ENCODE assay signal across 32 cellular contexts in genomic region chr5:41296066-41296465, GRCh38.
A peak's percentile ranks its signal among the peaks of the same experiment; 100 is the strongest.
DNase-seq lines count a peak whose midpoint lies in the region; TF ChIP-seq lines count a peak whose summit lies in the region.
"Had no signal": no experiment of that assay in that cellular context is flagged by ENCODE, and none has a peak within 500 bp of the region (broad histone marks: within the 10 kb centered on the region; RNA-seq: fewer than 3 reads in every experiment).

No MANE protein-coding gene starts in this region.

- H3K27me3 ChIP-seq in BE2C (no peaks in the 10 kb centered on the region), neural progenitor cell (no peaks in the 10 kb centered on the region)
- H3K27me3 ChIP-seq: BLaER1; BLaER1 treated with 17β-estradiol and CSF1 and Interleukin-3, amounts not matched to agents 10 nM and 100 nM had no signal

- H3K27me3 Mint-ChIP-seq in neural progenitor cell (ENCODE audit: insufficient read depth, low read depth), result no peaks in the 10 kb centered on the region
- H3K27me3 Mint-ChIP-seq: B cell; CD4-positive, alpha-beta memory T cell; CD4-positive, alpha-beta T cell; CD4-positive, CD25-positive, alpha-beta regulatory T cell; CD8-positive, alpha-beta memory T cell had no signal

- no peak overlapping the region for H3K27ac Mint-ChIP-seq in neural progenitor cell
- H3K27ac Mint-ChIP-seq: B cell; CD14-positive monocyte; CD4-positive, alpha-beta memory T cell; CD4-positive, alpha-beta T cell; CD4-positive, CD25-positive, alpha-beta regulatory T cell; CD8-positive, alpha-beta memory T cell; CD8-positive, alpha-beta T cell had no signal

- H3K36me3 ChIP-seq in BE2C, result no peaks in the 10 kb centered on the region
- no peaks in the 10 kb centered on the region for H3K36me3 ChIP-seq in neural progenitor cell
- H3K36me3 ChIP-seq: BLaER1; BLaER1 treated with 17β-estradiol and CSF1 and Interleukin-3, amounts not matched to agents 10 nM and 100 nM had no signal

- no peak for TF ChIP-seq CTCF in BE2C (IDR thresholded peaks at IDR 0.05; ENCODE audit: low read depth, low read length)
- TF ChIP-seq CTCF in neural progenitor cell (IDR thresholded peaks at IDR 0.05), result no peak

- in situ Hi-C loops in SK-MEL-5 (cut with HindIII; ENCODE audit: low pct_unique_long_range_greater_than_20kb, low sequenced_read_pairs), result no loop called here

- H3K79me2 ChIP-seq in neural progenitor cell (ENCODE audit: low read depth), result no peaks in the 10 kb centered on the region

- H3K4me1 Mint-ChIP-seq in neural progenitor cell, result no peaks in the 10 kb centered on the region
- H3K4me1 Mint-ChIP-seq: B cell; CD14-positive monocyte; CD4-positive, alpha-beta memory T cell; CD4-positive, CD25-positive, alpha-beta regulatory T cell; CD8-positive, alpha-beta memory T cell had no signal

- H3K9me3 ChIP-seq in BE2C, result no peaks in the 10 kb centered on the region
- H3K9me3 ChIP-seq in neural progenitor cell (ENCODE audit: low read depth), result no peaks in the 10 kb centered on the region
- H3K9me3 ChIP-seq: Caco-2 had no signal

- H3K4me3 ChIP-seq in BE2C (ENCODE audit: low read depth, low read length) (no peak overlapping the region), neural progenitor cell (no peak overlapping the region)
- H3K4me3 ChIP-seq: A549; BLaER1; BLaER1 treated with 17β-estradiol and CSF1 and Interleukin-3, amounts not matched to agents 10 nM and 100 nM had no signal

- H3F3A ChIP-seq in neural progenitor cell (ENCODE audit: low read depth), result no peaks in the 10 kb centered on the region

- H3K9me3 Mint-ChIP-seq in neural progenitor cell, result no peaks in the 10 kb centered on the region
- H3K9me3 Mint-ChIP-seq: CD4-positive, alpha-beta T cell; CD8-positive, alpha-beta memory T cell; CD8-positive, alpha-beta T cell had no signal

- no peak overlapping the region for H3K4me3 Mint-ChIP-seq in neural progenitor cell
- H3K4me3 Mint-ChIP-seq: B cell; CD14-positive monocyte; CD4-positive, alpha-beta memory T cell; CD4-positive, alpha-beta T cell; CD4-positive, CD25-positive, alpha-beta regulatory T cell; CD8-positive, alpha-beta memory T cell; CD8-positive, alpha-beta T cell had no signal

- no peak overlapping the region for H3K27ac ChIP-seq in neural progenitor cell
- H3K27ac ChIP-seq: 22Rv1; A549; BLaER1; BLaER1 treated with 17β-estradiol and CSF1 and Interleukin-3, amounts not matched to agents 10 nM and 100 nM; C4-2B had no signal

- H3K4me2 ChIP-seq in neural progenitor cell, result no peak overlapping the region
- H3K4me2 ChIP-seq: A549; BLaER1; BLaER1 treated with 17β-estradiol and CSF1 and Interleukin-3, amounts not matched to agents 10 nM and 100 nM had no signal

- DNase-seq in COLO829 (ENCODE audit: low spot score), result peak; percentile 43
- peak; percentile 91 for DNase-seq in SK-MEL-5 (ENCODE audit: low read depth, low spot score)
- DNase-seq in foreskin melanocyte, result peak; percentile 60
- no peak for DNase-seq in BE2C
- DNase-seq in neural progenitor cell (ENCODE audit: low spot score), result no peak
- DNase-seq in SKM-1 (lab: John Stamatoyannopoulos, UW; ENCODE audit: unreplicated experiment), result no peak
- DNase-seq: 8988T; ACHN; AML-193; C1 segment of cervical spinal cord; Caco-2; Calu3; CD4-positive, alpha-beta memory T cell; CD4-positive, alpha-beta T cell; CD4-positive, CD25-positive, alpha-beta regulatory T cell; CD8-positive, alpha-beta memory T cell; CD8-positive, alpha-beta T cell; COR-L47; DMS 273 treated with DMSO at 0.1 percent for 48 hours; DMS153; DMS53; DMS79; DMS79 treated with DMSO at 0.1 percent for 48 hours; DND-41; EL had no signal

- H3K36me3 Mint-ChIP-seq in neural progenitor cell, result no peaks in the 10 kb centered on the region
- H3K36me3 Mint-ChIP-seq: CD14-positive monocyte; CD4-positive, alpha-beta memory T cell; CD4-positive, CD25-positive, alpha-beta regulatory T cell; CD8-positive, alpha-beta memory T cell; CD8-positive, alpha-beta T cell had no signal

- H3K4me1 ChIP-seq in BE2C (no peaks in the 10 kb centered on the region), neural progenitor cell (no peaks in the 10 kb centered on the region)
- H3K4me1 ChIP-seq: A549; BLaER1; BLaER1 treated with 17β-estradiol and CSF1 and Interleukin-3, amounts not matched to agents 10 nM and 100 nM; Caco-2 had no signal

- H2AFZ ChIP-seq in neural progenitor cell (replicated peaks), result no peak overlapping the region

- H3K9ac ChIP-seq in neural progenitor cell, result no peak overlapping the region
- H3K9ac ChIP-seq: BLaER1; BLaER1 treated with 17β-estradiol and CSF1 and Interleukin-3, amounts not matched to agents 10 nM and 100 nM had no signal

- H4K20me1 ChIP-seq in neural progenitor cell (ENCODE audit: low read depth), result no peaks in the 10 kb centered on the region
- H4K20me1 ChIP-seq: BLaER1; BLaER1 treated with 17β-estradiol and CSF1 and Interleukin-3, amounts not matched to agents 10 nM and 100 nM had no signal

Comparison
In these comparisons a context has a peak if more than half of its experiments do, and no peak if none do; other contexts are left out.
1. DNase-seq: peak in COLO829 (single experiment), SK-MEL-5 (single experiment) and foreskin melanocyte (single experiment); none in BE2C (single experiment), neural progenitor cell (single experiment) and SKM-1 (single experiment).